8 cellular contexts compared by ENCODE assay signal in genomic region chr2:101699939-101700442, GRCh38. TPM values are rescaled to one million over a fixed set of nuclear protein-coding genes. Genes with fewer than 3 reads are reported as not detected.
DNase-seq lines count a peak whose midpoint lies in the region; ATAC-seq, FAIRE-seq and TF ChIP-seq lines count a peak whose summit lies in the region.

No MANE protein-coding gene starts in this region.

- no peaks in the 10 kb centered on the region for H3K27me3 ChIP-seq in bronchial epithelial cell (ENCODE audit: control insufficient read depth, insufficient read depth, low read length)
- H3K27me3 ChIP-seq in lung (ENCODE audit: control insufficient read depth, insufficient read depth): no peaks in the 10 kb centered on the region

- no peaks in the 10 kb centered on the region for H3K9me3 ChIP-seq in lung (ENCODE audit: control insufficient read depth in 2 of 2, insufficient read depth in 1 of 2, low read length in 1 of 2)

- intact Hi-C loops in activated naive CD4-positive, alpha-beta T cell treated with anti-CD3 and anti-CD28 coated beads for 36 hours (cut with micrococcal nuclease): loop anchor here (1.0 to 5.0 kb wide), 5 partner anchors 17 to 225 kb away; partner anchors contain the start of gene RFX8
- intact Hi-C loops in activated T-helper 1 cell treated with anti-CD3 and anti-CD28 coated beads, Interleukin-12 subunit alpha, Interleukin-12 subunit beta, Interleukin-2, Interleukin-4 antibody, amounts not matched to agents 30 ng/mL and 10 ng/mL and 1 ng/mL, durations not matched to agents 14 hours and 24 hours and 36 hours (cut with micrococcal nuclease): loop anchor here (1.0 to 5.0 kb wide), 7 partner anchors 37 to 667 kb away; partner anchors contain the start of genes RFX8 and RNF149

- DNase-seq in activated naive CD4-positive, alpha-beta T cell treated with anti-CD3 and anti-CD28 coated beads for 36 hours: peak; percentile 30
- DNase-seq in activated naive CD4-positive, alpha-beta T cell treated with anti-CD3 and anti-CD28 coated beads, Interleukin-2, amount 50 U/mL, for 16 hours: no peak
- DNase-seq in bronchial epithelial cell (ENCODE audit: low read depth) (peak; percentile 34), lung (ENCODE audit: low spot score) (no peak)
- no peak for DNase-seq in activated T-helper 1 cell treated with anti-CD3 and anti-CD28 coated beads, Interleukin-12 subunit alpha, Interleukin-12 subunit beta, Interleukin-2, Interleukin-4 antibody, amounts not matched to agents 30 ng/mL and 10 ng/mL and 1 ng/mL, durations not matched to agents 14 hours and 24 hours and 36 hours (ENCODE audit: low spot score)

- H3K27ac ChIP-seq in lung (ENCODE audit: low read depth in 1 of 2, low read length in 1 of 2) (peak overlapping the region; percentile 43 to 100), urinary bladder (ENCODE audit: low read depth) (no peak overlapping the region)

- CTCF ChIA-PET in activated naive CD4-positive, alpha-beta T cell treated with anti-CD3 and anti-CD28 coated beads for 36 hours (lab: Charles Lee): interaction anchor here (0.6 to 2.8 kb wide), 12 partner anchors 11 to 1562 kb away, joined by 3 to 10 read pairs (median 4); no protein-coding TSS in a partner anchor

- no peak overlapping the region for H3K27ac Mint-ChIP-seq in activated naive CD4-positive, alpha-beta T cell treated with anti-CD3 and anti-CD28 coated beads for 36 hours
- no peak overlapping the region for H3K27ac Mint-ChIP-seq in activated T-helper 1 cell treated with anti-CD3 and anti-CD28 coated beads, Interleukin-12 subunit alpha, Interleukin-12 subunit beta, Interleukin-2, Interleukin-4 antibody, amounts not matched to agents 30 ng/mL and 10 ng/mL and 1 ng/mL, durations not matched to agents 14 hours and 24 hours and 36 hours

- no peaks in the 10 kb centered on the region for H3K36me3 ChIP-seq in bronchial epithelial cell (ENCODE audit: control insufficient read depth, insufficient read depth, low read length)
- no peaks in the 10 kb centered on the region for H3K36me3 ChIP-seq in lung (ENCODE audit: control insufficient read depth in 2 of 2, insufficient read depth in 2 of 2, low read length in 2 of 2)
- H3K36me3 ChIP-seq in urinary bladder (ENCODE audit: insufficient read depth): no peaks in the 10 kb centered on the region

- H3K27me3 Mint-ChIP-seq in activated naive CD4-positive, alpha-beta T cell treated with anti-CD3 and anti-CD28 coated beads for 36 hours (ENCODE audit: low read depth): no peaks in the 10 kb centered on the region
- no peaks in the 10 kb centered on the region for H3K27me3 Mint-ChIP-seq in activated T-helper 1 cell treated with anti-CD3 and anti-CD28 coated beads, Interleukin-12 subunit alpha, Interleukin-12 subunit beta, Interleukin-2, Interleukin-4 antibody, amounts not matched to agents 30 ng/mL and 10 ng/mL and 1 ng/mL, durations not matched to agents 14 hours and 24 hours and 36 hours (ENCODE audit: insufficient read depth)

- no peak for TF ChIP-seq CTCF in bronchial epithelial cell (IDR thresholded peaks at IDR 0.05; ENCODE audit: insufficient read depth, low read length, severe bottlenecking)
- TF ChIP-seq CTCF in lung (IDR thresholded peaks at IDR 0.05; ENCODE audit: control extremely low read depth, extremely low read depth): no peak

- H3K4me3 ChIP-seq in bronchial epithelial cell (ENCODE audit: low read depth, low read length) (peak overlapping the region; percentile 55), lung (no peak overlapping the region), urinary bladder (ENCODE audit: low read depth, low read length) (peak overlapping the region; percentile 86)

- FAIRE-seq in bronchial epithelial cell (lab: Jason Lieb, UNC): no peak

- peaks cover 46% of the 10 kb centered on the region for H3K4me1 Mint-ChIP-seq in activated naive CD4-positive, alpha-beta T cell treated with anti-CD3 and anti-CD28 coated beads for 36 hours (ENCODE audit: low read depth)
- peaks cover 40% of the 10 kb centered on the region for H3K4me1 Mint-ChIP-seq in activated T-helper 1 cell treated with anti-CD3 and anti-CD28 coated beads, Interleukin-12 subunit alpha, Interleukin-12 subunit beta, Interleukin-2, Interleukin-4 antibody, amounts not matched to agents 30 ng/mL and 10 ng/mL and 1 ng/mL, durations not matched to agents 14 hours and 24 hours and 36 hours (ENCODE audit: low read depth)

- H3K4me1 ChIP-seq in lung (ENCODE audit: control insufficient read depth in 2 of 2, insufficient read depth in 2 of 2, low read length in 2 of 2) (peaks cover 6 to 21% of the 10 kb centered on the region in 2 donors), urinary bladder (ENCODE audit: insufficient read depth) (peaks cover 2% of the 10 kb centered on the region)

- no peak overlapping the region for H3K4me3 Mint-ChIP-seq in activated naive CD4-positive, alpha-beta T cell treated with anti-CD3 and anti-CD28 coated beads for 36 hours
- no peak overlapping the region for H3K4me3 Mint-ChIP-seq in activated T-helper 1 cell treated with anti-CD3 and anti-CD28 coated beads, Interleukin-12 subunit alpha, Interleukin-12 subunit beta, Interleukin-2, Interleukin-4 antibody, amounts not matched to agents 30 ng/mL and 10 ng/mL and 1 ng/mL, durations not matched to agents 14 hours and 24 hours and 36 hours

- H3K36me3 Mint-ChIP-seq in activated naive CD4-positive, alpha-beta T cell treated with anti-CD3 and anti-CD28 coated beads for 36 hours (ENCODE audit: low read depth): peaks cover 27% of the 10 kb centered on the region
- H3K36me3 Mint-ChIP-seq in activated T-helper 1 cell treated with anti-CD3 and anti-CD28 coated beads, Interleukin-12 subunit alpha, Interleukin-12 subunit beta, Interleukin-2, Interleukin-4 antibody, amounts not matched to agents 30 ng/mL and 10 ng/mL and 1 ng/mL, durations not matched to agents 14 hours and 24 hours and 36 hours (ENCODE audit: low read depth): peaks cover 19% of the 10 kb centered on the region

- 48 to 59% methylated on average over 8 of the region's 8 CpGs for WGBS in lung, 2 donors
- 30% methylated on average over 8 of the region's 8 CpGs for WGBS in urinary bladder

- ATAC-seq in lung (ENCODE audit: insufficient read depth, low FRiP score) (no peak), GM18861 (IDR thresholded peaks at IDR 0.05; ENCODE audit: unreplicated experiment) (no peak), GM18858 (IDR thresholded peaks at IDR 0.05; ENCODE audit: unreplicated experiment) (no peak)

- H3K9me3 Mint-ChIP-seq in activated naive CD4-positive, alpha-beta T cell treated with anti-CD3 and anti-CD28 coated beads for 36 hours: peaks cover 2% of the 10 kb centered on the region
- peaks cover 6% of the 10 kb centered on the region for H3K9me3 Mint-ChIP-seq in activated T-helper 1 cell treated with anti-CD3 and anti-CD28 coated beads, Interleukin-12 subunit alpha, Interleukin-12 subunit beta, Interleukin-2, Interleukin-4 antibody, amounts not matched to agents 30 ng/mL and 10 ng/mL and 1 ng/mL, durations not matched to agents 14 hours and 24 hours and 36 hours

RNA-seq across cellular contexts. Expression of gene MAP4K4, which starts 2.5 kb away (rescaled TPM):
- total RNA-seq in activated naive CD4-positive, alpha-beta T cell treated with anti-CD3 and anti-CD28 coated beads for 36 hours: 100 to 1,000 TPM; 126 to 131 TPM
- total RNA-seq in bronchial epithelial cell (81.1 and 82.2 TPM in 2 replicates), lung (10 to 100 TPM; 54.9 to 91.7 TPM), urinary bladder (75.7 TPM)
- polyA plus RNA-seq in lung (10 to 100 TPM; 19.7 to 53.1 TPM), urinary bladder (26.5 TPM)
- 54.3 and 54.5 TPM in 2 replicates for total RNA-seq in activated T-helper 1 cell treated with anti-CD3 and anti-CD28 coated beads, Interleukin-12 subunit alpha, Interleukin-12 subunit beta, Interleukin-2, Interleukin-4 antibody, amounts not matched to agents 30 ng/mL and 10 ng/mL and 1 ng/mL, durations not matched to agents 14 hours and 24 hours and 36 hours

Comparison
In these comparisons a context has a peak if more than half of its experiments do, and no peak if none do; other contexts are left out.
1. DNase-seq: peak in activated naive CD4-positive, alpha-beta T cell treated with anti-CD3 and anti-CD28 coated beads for 36 hours (single experiment) and bronchial epithelial cell (single experiment); none in activated naive CD4-positive, alpha-beta T cell treated with anti-CD3 and anti-CD28 coated beads, Interleukin-2, amount 50 U/mL, for 16 hours (single experiment), lung (single experiment) and activated T-helper 1 cell treated with anti-CD3 and anti-CD28 coated beads, Interleukin-12 subunit alpha, Interleukin-12 subunit beta, Interleukin-2, Interleukin-4 antibody, amounts not matched to agents 30 ng/mL and 10 ng/mL and 1 ng/mL, durations not matched to agents 14 hours and 24 hours and 36 hours (single experiment).